In the genomic region with DNA sequence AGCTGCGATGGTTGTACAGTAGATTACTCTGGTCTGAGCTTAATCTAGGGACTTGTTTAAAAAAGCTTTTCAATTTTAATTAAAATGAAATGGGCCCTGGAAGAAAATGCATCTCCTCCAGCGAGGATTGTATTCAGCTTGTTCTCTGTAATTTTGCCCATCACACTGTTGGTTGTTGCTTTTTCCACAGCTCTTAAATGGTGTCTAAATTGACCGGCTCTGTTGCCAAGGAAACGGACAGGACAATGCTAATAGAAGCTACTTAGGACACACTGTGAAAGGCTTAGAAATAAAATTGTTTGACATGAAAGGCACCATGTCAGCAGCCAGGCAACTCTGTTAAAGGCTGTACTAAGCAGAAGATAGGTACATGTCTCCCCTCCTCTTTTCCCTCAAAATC, we compare ENCODE assay signal across 24 cellular contexts.
A peak's percentile ranks its signal among the peaks of the same experiment; 100 is the strongest.
DNase-seq lines count a peak whose midpoint lies in the region; ATAC-seq lines count a peak whose summit lies in the region.
"Had no signal": no experiment of that assay in that cellular context is flagged by ENCODE, and none has a peak within 500 bp of the region (broad histone marks: within the 10 kb centered on the region; RNA-seq: fewer than 3 reads in every experiment).

No MANE protein-coding gene starts in this region.

- DNase-seq in DMS53 (lab: John Stamatoyannopoulos, UW) (peak; percentile 44), DMS53 treated with DMSO at 0.1 percent for 48 hours (lab: John Stamatoyannopoulos, UW; ENCODE audit: unreplicated experiment) (no peak), NCI-H2227 (lab: John Stamatoyannopoulos, UW; ENCODE audit: unreplicated experiment) (peak; percentile 95), ecto neural progenitor cell (ENCODE audit: low spot score) (peak; percentile 64), superior temporal gyrus (ENCODE audit: extremely low spot score) (peak; percentile 43), NK-92 (lab: John Stamatoyannopoulos, UW; ENCODE audit: unreplicated experiment) (no peak)
- no peak for DNase-seq in stimulated activated CD4-positive, alpha-beta T cell treated with anti-CD3 and anti-CD28 coated beads, Interleukin-12 subunit alpha, Interleukin-12 subunit beta, amount 100 ng/mL, for 4 hours
- DNase-seq: 8988T; activated CD4-positive, alpha-beta T cell treated with anti-CD3 and anti-CD28 coated beads, Interleukin-2, amount 50 U/mL, for 4 hours; activated gamma-delta T cell treated with Interleukin-2 at 50 U/mL for 16 hours; Calu3; erythroblast; GF-D8; H7; left ventricle myocardium inferior; MG63; mucosa of descending colon; NCI-H446; Right ventricle myocardium superior; spleen; T-helper 1 cell; upper lobe of right lung had no signal

- ATAC-seq in HG02678 (IDR thresholded peaks at IDR 0.05; ENCODE audit: unreplicated experiment), result no peak
- ATAC-seq: GM12878, mucosa of descending colon, upper lobe of right lung had no signal

Comparison
In these comparisons a context has a peak if more than half of its experiments do, and no peak if none do; other contexts are left out.
1. DNase-seq: peak in DMS53 (single experiment), NCI-H2227 (single experiment), ecto neural progenitor cell (single experiment) and superior temporal gyrus (single experiment); none in DMS53 treated with DMSO at 0.1 percent for 48 hours (single experiment), NK-92 (single experiment) and stimulated activated CD4-positive, alpha-beta T cell treated with anti-CD3 and anti-CD28 coated beads, Interleukin-12 subunit alpha, Interleukin-12 subunit beta, amount 100 ng/mL, for 4 hours (single experiment).